In the genomic region with DNA sequence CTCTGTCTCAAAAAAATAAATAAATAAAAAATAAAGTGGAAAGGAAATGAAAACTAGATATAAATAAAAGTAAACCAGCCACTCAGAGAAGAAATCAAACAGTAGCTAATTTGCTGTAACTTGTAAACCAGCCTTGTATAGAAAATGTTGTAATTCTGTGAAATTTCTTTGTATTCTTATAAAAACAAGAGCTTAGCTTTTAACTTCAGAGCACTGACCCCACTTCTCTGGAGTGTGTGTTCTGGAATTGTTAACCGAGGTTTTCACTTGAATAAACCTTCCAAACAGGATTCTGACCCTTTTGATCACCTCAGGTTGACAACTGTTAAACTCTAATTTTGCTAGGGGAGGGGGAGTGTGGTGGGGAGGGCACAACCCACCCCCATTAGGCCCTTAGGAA, we compare ENCODE assay signal across 9 cellular contexts.
"Had no signal": no experiment of that assay in that cellular context is flagged by ENCODE, and none has a peak within 500 bp of the region (broad histone marks: within the 10 kb centered on the region; RNA-seq: fewer than 3 reads in every experiment).

No MANE protein-coding gene starts in this region.

- H3K27ac ChIP-seq: GM23248, HL-60 had no signal

- DNase-seq: GM23248, GOT3, H7, HFFc6, KG1 had no signal

- H3K4me3 ChIP-seq: GM23248, HAP-1 had no signal

- FAIRE-seq: HepG2 had no signal

- H2AFZ ChIP-seq: GM23248 had no signal

- ATAC-seq: HCT116, HepG2 had no signal

- H3K36me3 ChIP-seq: HAP-1 had no signal

- H3K9ac ChIP-seq: GM23248 had no signal
